In genomic region chr9:14585730-14586473, GRCh38 we compare ENCODE assay signal across 10 cellular contexts.
DNase-seq lines count a peak whose midpoint lies in the region; ATAC-seq and TF ChIP-seq lines count a peak whose summit lies in the region.
"Had no signal": no experiment of that assay in that cellular context is flagged by ENCODE, and none has a peak within 500 bp of the region (broad histone marks: within the 10 kb centered on the region; RNA-seq: fewer than 3 reads in every experiment).

No MANE protein-coding gene starts in this region.

- in situ Hi-C loops in mammary epithelial cell (cut with MboI; ENCODE audit: low sequenced_read_pairs in 2 of 2), result no loop called here

- H2AFZ ChIP-seq in mammary epithelial cell (ENCODE audit: low read depth, low read length), result no peak overlapping the region

- no peak overlapping the region for H3K27ac Mint-ChIP-seq in activated naive CD8-positive, alpha-beta T cell treated with anti-CD3 and anti-CD28 coated beads, Interleukin-2, amount 50 U/mL, for 24 hours

- ATAC-seq in GM18519 (IDR thresholded peaks at IDR 0.05; ENCODE audit: low FRiP score, unreplicated experiment) (peak; percentile 99), HG03139 (IDR thresholded peaks at IDR 0.05; ENCODE audit: unreplicated experiment) (peak; percentile 97), psoas muscle (no peak)
- peak; percentile 97 for ATAC-seq in activated naive CD8-positive, alpha-beta T cell treated with anti-CD3 and anti-CD28 coated beads, Interleukin-2, amount 50 U/mL, for 24 hours

- H3K9ac ChIP-seq in colonic mucosa (ENCODE audit: low read depth in 2 of 2, low read length in 2 of 2) (no peak overlapping the region), mammary epithelial cell (ENCODE audit: insufficient read depth, low read length) (no peak overlapping the region)

- H4K20me1 ChIP-seq in mammary epithelial cell (ENCODE audit: insufficient read depth, low read length), result no peaks in the 10 kb centered on the region

- no peaks in the 10 kb centered on the region for H3K4me1 ChIP-seq in uterus
- no peaks in the 10 kb centered on the region for H3K4me1 ChIP-seq in psoas muscle
- H3K4me1 ChIP-seq in colonic mucosa, result no peaks in the 10 kb centered on the region
- H3K4me1 ChIP-seq in mammary epithelial cell (ENCODE audit: insufficient read depth, low read length), result no peaks in the 10 kb centered on the region

- TF ChIP-seq CTCF in GM20000 (IDR thresholded peaks at IDR 0.05; ENCODE audit: extremely low read depth, missing control alignments) (no peak), uterus (IDR thresholded peaks at IDR 0.05) (no peak), psoas muscle (IDR thresholded peaks at IDR 0.05) (no peak), colonic mucosa (IDR thresholded peaks at IDR 0.05) (no peak), mammary epithelial cell (conservative IDR thresholded peaks at IDR 0.05 in 1 of 2, IDR thresholded peaks at IDR 0.05 in 1 of 2; ENCODE audit: extremely low read depth in 1 of 2, insufficient read depth in 1 of 2, low read depth in 1 of 2, low read length in 2 of 2) (no peak)

- H3K27me3 ChIP-seq in uterus (no peaks in the 10 kb centered on the region), psoas muscle (ENCODE audit: insufficient read depth in 3 of 3, low read length in 2 of 3) (no peaks in the 10 kb centered on the region), colonic mucosa (no peaks in the 10 kb centered on the region), mammary epithelial cell (ENCODE audit: insufficient read depth, low read length) (no peaks in the 10 kb centered on the region)

- H3K9me3 ChIP-seq in uterus, result no peaks in the 10 kb centered on the region
- H3K9me3 ChIP-seq in psoas muscle, result no peaks in the 10 kb centered on the region
- H3K9me3 ChIP-seq in colonic mucosa, result no peaks in the 10 kb centered on the region
- H3K9me3 ChIP-seq in mammary epithelial cell (replicated peaks; ENCODE audit: insufficient read depth, low read length), result no peaks in the 10 kb centered on the region

- BruUV-seq in mammary epithelial cell (replicated peaks; lab: Mats Ljungman, UMichigan), result no TSS peak

- no peaks in the 10 kb centered on the region for H3K79me2 ChIP-seq in mammary epithelial cell (ENCODE audit: insufficient read depth, low read length)

- DNase-seq in GM20000 (ENCODE audit: low spot score), result peak; percentile 45
- DNase-seq in activated naive CD8-positive, alpha-beta T cell treated with anti-CD3 and anti-CD28 coated beads, Interleukin-2, amount 50 U/mL, for 24 hours, result peak; percentile 25
- DNase-seq in uterus, result no peak
- DNase-seq in psoas muscle, result no peak
- DNase-seq in colonic mucosa, result no peak
- DNase-seq in mammary epithelial cell, result no peak
- DNase-seq: NCI-H1417 treated with DMSO at 0.1 percent for 48 hours, T1000 had no signal

- no peak overlapping the region for H3K4me2 ChIP-seq in mammary epithelial cell (ENCODE audit: insufficient read depth, low read depth, low read length)

- peaks cover 9% of the 10 kb centered on the region for H3K27me3 Mint-ChIP-seq in activated naive CD8-positive, alpha-beta T cell treated with anti-CD3 and anti-CD28 coated beads, Interleukin-2, amount 50 U/mL, for 24 hours

- no peak for TF ChIP-seq POLR2A in uterus (IDR thresholded peaks at IDR 0.05)

- H3K36me3 ChIP-seq in uterus (no peaks in the 10 kb centered on the region), psoas muscle (ENCODE audit: insufficient read depth in 1 of 2, low read depth in 1 of 2) (peaks cover 0 to 5% of the 10 kb centered on the region in 2 donors), colonic mucosa (no peaks in the 10 kb centered on the region), mammary epithelial cell (ENCODE audit: insufficient read depth, low read length) (no peaks in the 10 kb centered on the region)

- dilution Hi-C loops in mammary epithelial cell (cut with HindIII; ENCODE audit: low sequenced_read_pairs), result no loop called here

- no peak overlapping the region for H3K4me3 Mint-ChIP-seq in activated naive CD8-positive, alpha-beta T cell treated with anti-CD3 and anti-CD28 coated beads, Interleukin-2, amount 50 U/mL, for 24 hours

- no peak overlapping the region for H3K27ac ChIP-seq in uterus
- no peak overlapping the region for H3K27ac ChIP-seq in psoas muscle
- no peak overlapping the region for H3K27ac ChIP-seq in colonic mucosa
- no peak overlapping the region for H3K27ac ChIP-seq in mammary epithelial cell (ENCODE audit: insufficient read depth, low read depth, low read length)

- CTCF ChIA-PET in mammary epithelial cell (lab: Charles Lee; ENCODE audit: low non-redundant PET), result no interaction called here

- H3K4me1 Mint-ChIP-seq in activated naive CD8-positive, alpha-beta T cell treated with anti-CD3 and anti-CD28 coated beads, Interleukin-2, amount 50 U/mL, for 24 hours, result peaks cover 13% of the 10 kb centered on the region

- peaks cover 2% of the 10 kb centered on the region for H3K36me3 Mint-ChIP-seq in activated naive CD8-positive, alpha-beta T cell treated with anti-CD3 and anti-CD28 coated beads, Interleukin-2, amount 50 U/mL, for 24 hours (ENCODE audit: low read depth)

- H3K4me3 ChIP-seq in uterus, result no peak overlapping the region
- no peak overlapping the region for H3K4me3 ChIP-seq in psoas muscle
- H3K4me3 ChIP-seq in colonic mucosa, result no peak overlapping the region
- H3K4me3 ChIP-seq in mammary epithelial cell (replicated peaks in 1 of 3; ENCODE audit: insufficient read depth in 1 of 3, low read depth in 2 of 3, low read length in 3 of 3), result no peak overlapping the region

- peaks cover 8% of the 10 kb centered on the region for H3K9me3 Mint-ChIP-seq in activated naive CD8-positive, alpha-beta T cell treated with anti-CD3 and anti-CD28 coated beads, Interleukin-2, amount 50 U/mL, for 24 hours

- intact Hi-C loops in uterus (cut with DNase I; ENCODE audit: low total_unique reads), result no loop called here
- intact Hi-C loops in psoas muscle (cut with DNase I), result no loop called here
- intact Hi-C loops in colonic mucosa (cut with DNase I), result no loop called here
- intact Hi-C loops in mammary epithelial cell (cut with micrococcal nuclease), result no loop called here

- 75 to 94% (median 86%) methylated on average over 8 of the region's 8 CpGs for WGBS in psoas muscle, 3 donors
- 81% methylated on average over 8 of the region's 8 CpGs for WGBS in mammary epithelial cell (ENCODE audit: low coverage, missing lambda C conversion rate)

Comparison
In these comparisons a context has a peak if more than half of its experiments do, and no peak if none do; other contexts are left out.
1. ATAC-seq: peak in GM18519 (single experiment), HG03139 (single experiment) and activated naive CD8-positive, alpha-beta T cell treated with anti-CD3 and anti-CD28 coated beads, Interleukin-2, amount 50 U/mL, for 24 hours (single experiment); none in psoas muscle (0 of 4).
2. DNase-seq: peak in GM20000 (single experiment) and activated naive CD8-positive, alpha-beta T cell treated with anti-CD3 and anti-CD28 coated beads, Interleukin-2, amount 50 U/mL, for 24 hours (single experiment); none in uterus (0 of 2), psoas muscle (0 of 2), colonic mucosa (single experiment) and mammary epithelial cell (single experiment).